Comparison of ENCODE assay signal across 8 cellular contexts in genomic region chr2:26577442-26578433, GRCh38.
DNase-seq lines count a peak whose midpoint lies in the region; ATAC-seq and TF ChIP-seq lines count a peak whose summit lies in the region.

No MANE protein-coding gene starts in this region.

- DNase-seq in AML-193 (lab: John Stamatoyannopoulos, UW): peak; percentile 38 to 56
- peak; percentile 89 for DNase-seq in GM23248
- DNase-seq in NCI-H446 treated with DMSO at 0.1 percent for 48 hours (lab: John Stamatoyannopoulos, UW): peak; percentile 43
- DNase-seq in activated CD4-positive, alpha-beta T cell treated with anti-CD3 and anti-CD28 coated beads, Interleukin-2, amount 10 ng/mL, durations not matched to agents 24 days and 14 days: peak; percentile 89
- peak; percentile 74 for DNase-seq in dermis blood vessel endothelial cell
- peak; percentile 50 for DNase-seq in lung (ENCODE audit: low spot score)
- peak; percentile 26 for DNase-seq in stimulated activated CD8-positive, alpha-beta memory T cell treated with anti-CD3 and anti-CD28 coated beads, Interleukin-12 subunit alpha, Interleukin-12 subunit beta, amount 100 ng/mL, for 4 hours (ENCODE audit: low read depth)

- peak; percentile 79 for TF ChIP-seq CTCF in lung (IDR thresholded peaks at IDR 0.05; ENCODE audit: control extremely low read depth, extremely low read depth)

- no peak overlapping the region for H3K9ac ChIP-seq in GM23248

- 28 to 31% methylated on average over 27 of the region's 27 CpGs for WGBS in GM23248 (ENCODE audit: low coverage in 1 of 2, low lambda C conversion rate in 2 of 2, missing lambda C conversion rate in 2 of 2), 2 experiments
- WGBS in lung, 2 donors: 44 to 48% methylated on average over 27 of the region's 27 CpGs

- no peaks in the 10 kb centered on the region for H3K36me3 ChIP-seq in GM23248 (ENCODE audit: low read depth)
- no peaks in the 10 kb centered on the region for H3K36me3 ChIP-seq in lung (ENCODE audit: control insufficient read depth in 2 of 2, insufficient read depth in 2 of 2, low read length in 2 of 2)

- no peaks in the 10 kb centered on the region for H3F3A ChIP-seq in GM23248 (ENCODE audit: insufficient read depth)

- no peak overlapping the region for H2AFZ ChIP-seq in GM23248

- H3K9me3 ChIP-seq in GM23248 (ENCODE audit: low read depth) (no peaks in the 10 kb centered on the region), lung (ENCODE audit: control insufficient read depth in 2 of 2, insufficient read depth in 1 of 2, low read length in 1 of 2) (peaks cover 0 to 2% of the 10 kb centered on the region in 2 donors)

- peaks cover 3% of the 10 kb centered on the region for H3K4me1 Mint-ChIP-seq in activated CD4-positive, alpha-beta T cell treated with anti-CD3 and anti-CD28 coated beads, Interleukin-2, amount 10 ng/mL, durations not matched to agents 24 days and 14 days

- H3K4me3 ChIP-seq in GM23248: no peak overlapping the region
- no peak overlapping the region for H3K4me3 ChIP-seq in lung

- no peaks in the 10 kb centered on the region for H3K36me3 Mint-ChIP-seq in activated CD4-positive, alpha-beta T cell treated with anti-CD3 and anti-CD28 coated beads, Interleukin-2, amount 10 ng/mL, durations not matched to agents 24 days and 14 days (ENCODE audit: low read depth)

- H3K27ac Mint-ChIP-seq in activated CD4-positive, alpha-beta T cell treated with anti-CD3 and anti-CD28 coated beads, Interleukin-2, amount 10 ng/mL, durations not matched to agents 24 days and 14 days: no peak overlapping the region

- H3K79me2 ChIP-seq in GM23248 (ENCODE audit: insufficient read depth): no peaks in the 10 kb centered on the region

- no peak overlapping the region for H3K27ac ChIP-seq in GM23248
- no peak overlapping the region for H3K27ac ChIP-seq in lung (ENCODE audit: low read depth in 1 of 2, low read length in 1 of 2)

- intact Hi-C loops in activated CD4-positive, alpha-beta T cell treated with anti-CD3 and anti-CD28 coated beads, Interleukin-2, amount 10 ng/mL, durations not matched to agents 24 days and 14 days (cut with micrococcal nuclease): loop anchor here (1.0 to 5.0 kb wide), 2 partner anchors 74 to 625 kb away; no protein-coding TSS in a partner anchor

- H3K4me3 Mint-ChIP-seq in activated CD4-positive, alpha-beta T cell treated with anti-CD3 and anti-CD28 coated beads, Interleukin-2, amount 10 ng/mL, durations not matched to agents 24 days and 14 days: no peak overlapping the region

- ATAC-seq in lung (ENCODE audit: insufficient read depth, low FRiP score) (peak; percentile 82), GM21576 (IDR thresholded peaks at IDR 0.05; ENCODE audit: unreplicated experiment) (no peak)

- no peaks in the 10 kb centered on the region for H3K9me2 ChIP-seq in GM23248 (ENCODE audit: insufficient read depth)

- H3K27me3 ChIP-seq in GM23248 (replicated peaks; ENCODE audit: insufficient read depth) (peaks cover 52% of the 10 kb centered on the region), lung (ENCODE audit: control insufficient read depth, insufficient read depth) (no peaks in the 10 kb centered on the region)

- no peaks in the 10 kb centered on the region for H3K9me3 Mint-ChIP-seq in activated CD4-positive, alpha-beta T cell treated with anti-CD3 and anti-CD28 coated beads, Interleukin-2, amount 10 ng/mL, durations not matched to agents 24 days and 14 days

- H3K4me2 ChIP-seq in GM23248 (ENCODE audit: unreplicated experiment): no peak overlapping the region

- no peaks in the 10 kb centered on the region for H4K20me1 ChIP-seq in GM23248 (ENCODE audit: insufficient read depth)

- H3K27me3 Mint-ChIP-seq in activated CD4-positive, alpha-beta T cell treated with anti-CD3 and anti-CD28 coated beads, Interleukin-2, amount 10 ng/mL, durations not matched to agents 24 days and 14 days: peaks cover 8% of the 10 kb centered on the region

- in situ Hi-C loops in GM23248 (cut with MboI): no loop called here

- H3K4me1 ChIP-seq in GM23248 (ENCODE audit: insufficient read depth) (no peaks in the 10 kb centered on the region), lung (ENCODE audit: control insufficient read depth in 2 of 2, insufficient read depth in 2 of 2, low read length in 2 of 2) (no peaks in the 10 kb centered on the region)

Comparison
In these comparisons a context has a peak if more than half of its experiments do, and no peak if none do; other contexts are left out.
1. DNase-seq: peak in every context shown above with its lines; median percentile 89 in GM23248; 89 in activated CD4-positive, alpha-beta T cell treated with anti-CD3 and anti-CD28 coated beads, Interleukin-2, amount 10 ng/mL, durations not matched to agents 24 days and 14 days; 74 in dermis blood vessel endothelial cell; 50 in lung; 47 in AML-193; 43 in NCI-H446 treated with DMSO at 0.1 percent for 48 hours; 26 in stimulated activated CD8-positive, alpha-beta memory T cell treated with anti-CD3 and anti-CD28 coated beads, Interleukin-12 subunit alpha, Interleukin-12 subunit beta, amount 100 ng/mL, for 4 hours.